In the genomic region with DNA sequence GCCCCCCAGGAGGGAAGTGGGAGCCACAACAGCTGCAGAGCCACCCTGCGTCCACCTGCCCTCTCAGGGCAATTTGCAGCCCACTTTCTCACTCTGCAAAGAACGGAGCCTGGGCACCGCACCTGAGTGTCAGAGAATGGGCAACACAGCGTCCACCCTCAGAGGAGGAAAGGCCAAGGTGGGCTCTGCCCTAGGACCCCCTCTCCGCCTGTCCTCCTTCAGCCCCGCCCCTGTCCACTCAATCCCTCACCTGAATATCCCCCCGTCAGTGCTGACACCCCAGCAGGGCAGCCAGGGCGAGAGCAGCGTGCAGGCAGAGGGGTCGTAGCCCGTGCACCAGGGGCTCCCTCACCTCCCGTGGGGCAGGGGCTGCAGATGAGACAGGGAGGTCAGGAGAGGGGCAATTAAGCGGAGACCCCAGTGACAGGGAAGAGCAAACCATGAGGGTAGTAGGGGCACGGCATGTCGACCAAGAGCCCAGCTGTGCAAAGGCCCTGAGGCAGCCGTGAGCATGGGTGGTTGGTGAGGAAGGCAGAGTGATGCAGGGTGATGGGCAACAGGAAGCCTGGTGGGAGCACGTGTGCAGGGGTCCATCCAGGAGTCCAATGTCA, we compare ENCODE assay signal across 19 cellular contexts.
DNase-seq lines count a peak whose midpoint lies in the region; ATAC-seq, FAIRE-seq and TF ChIP-seq lines count a peak whose summit lies in the region.
"Had no signal": no experiment of that assay in that cellular context is flagged by ENCODE, and none has a peak within 500 bp of the region (broad histone marks: within the 10 kb centered on the region; RNA-seq: fewer than 3 reads in every experiment).

No MANE protein-coding gene starts in this region.

- H3K4me3 ChIP-seq in body of pancreas, result no peak overlapping the region
- no peak overlapping the region for H3K4me3 ChIP-seq in kidney (ENCODE audit: low read length in 2 of 2)
- no peak overlapping the region for H3K4me3 ChIP-seq in spleen
- H3K4me3 ChIP-seq: SK-N-MC had no signal

- H3K9ac ChIP-seq in kidney (ENCODE audit: low read length in 2 of 2), result no peak overlapping the region

- FAIRE-seq in kidney (lab: Jason Lieb, UNC), result no peak

- intact Hi-C loops in Right ventricle myocardium superior (cut with DNase I), result no loop called here
- intact Hi-C loops in left ventricle myocardium superior (cut with micrococcal nuclease), result no loop called here
- intact Hi-C loops in body of pancreas (cut with DNase I), result no loop called here
- intact Hi-C loops in kidney (cut with DNase I), result no loop called here
- intact Hi-C loops in spleen (cut with DNase I; ENCODE audit: low total_unique reads), result no loop called here

- TF ChIP-seq CTCF in body of pancreas (IDR thresholded peaks at IDR 0.05) (no peak), kidney (IDR thresholded peaks at IDR 0.05; ENCODE audit: borderline replicate concordance, extremely low read depth, insufficient read depth) (no peak), spleen (IDR thresholded peaks at IDR 0.05 in 8 of 11, conservative IDR thresholded peaks at IDR 0.05 in 3 of 11) (no peak)

- peak; percentile 27 for DNase-seq in Right ventricle myocardium superior
- no peak for DNase-seq in left ventricle myocardium superior
- peak in 3 of 4 donors; percentile 3 to 14 (median 8) for DNase-seq in body of pancreas
- DNase-seq in kidney, result peak; percentile 53
- peak; percentile 62 for DNase-seq in spleen
- DNase-seq in DMS79 (lab: John Stamatoyannopoulos, UW), result no peak
- DNase-seq in NCI-H748 (lab: John Stamatoyannopoulos, UW; ENCODE audit: unreplicated experiment), result no peak
- DNase-seq in AG20443 (ENCODE audit: low spot score), result no peak
- DNase-seq: 8988T, AML-193, H7, HFFc6, Kasumi-1, NCI-H1694 treated with DMSO at 0.1 percent for 48 hours, NCI-H2081 treated with DMSO at 0.1 percent for 48 hours, NCI-H446, NCI-H526, SHP77 treated with DMSO at 0.1 percent for 48 hours had no signal

- no peak for ATAC-seq in Right ventricle myocardium superior (ENCODE audit: poor library complexity)
- ATAC-seq in left ventricle myocardium superior, result no peak
- no peak for ATAC-seq in body of pancreas

- H3K27me3 ChIP-seq in body of pancreas (no peaks in the 10 kb centered on the region), spleen (replicated peaks in 1 of 7) (peaks cover 0 to 59% (median 0%) of the 10 kb centered on the region in 7 donors)

- TF ChIP-seq POLR2A in body of pancreas (IDR thresholded peaks at IDR 0.05) (no peak), spleen (IDR thresholded peaks at IDR 0.05) (no peak)

- H3K27ac ChIP-seq in body of pancreas (no peak overlapping the region), kidney (ENCODE audit: low read depth in 2 of 2, low read length in 2 of 2) (no peak overlapping the region), spleen (no peak overlapping the region)
- H3K27ac ChIP-seq: SK-N-MC had no signal

- 75 to 83% methylated on average over 14 to 17 of the region's 17 CpGs for WGBS in body of pancreas, 2 donors
- 71 to 83% (median 81%) methylated on average over 17 of the region's 17 CpGs for WGBS in spleen, 5 donors

- peaks cover 36% of the 10 kb centered on the region for H3K4me1 ChIP-seq in body of pancreas
- no peaks in the 10 kb centered on the region for H3K4me1 ChIP-seq in kidney (ENCODE audit: control insufficient read depth in 1 of 2, insufficient read depth in 1 of 2, low read depth in 1 of 2, low read length in 2 of 2)
- H3K4me1 ChIP-seq in spleen, result no peaks in the 10 kb centered on the region

- H3K9me3 ChIP-seq in body of pancreas (no peaks in the 10 kb centered on the region), kidney (ENCODE audit: control insufficient read depth in 1 of 2, low read length in 2 of 2) (no peaks in the 10 kb centered on the region), spleen (no peaks in the 10 kb centered on the region)

- H3K36me3 ChIP-seq in body of pancreas (replicated peaks in 1 of 2; ENCODE audit: insufficient read depth in 1 of 2, low read depth in 2 of 2) (no peaks in the 10 kb centered on the region), kidney (ENCODE audit: control insufficient read depth in 1 of 2, insufficient read depth in 2 of 2, low read length in 2 of 2) (no peaks in the 10 kb centered on the region), spleen (no peaks in the 10 kb centered on the region)

Comparison
In these comparisons a context has a peak if more than half of its experiments do, and no peak if none do; other contexts are left out.
1. DNase-seq: peak in Right ventricle myocardium superior (single experiment), body of pancreas (3 of 4), kidney (single experiment) and spleen (single experiment); none in left ventricle myocardium superior (single experiment), DMS79 (single experiment), NCI-H748 (single experiment) and AG20443 (single experiment).